Comparison of ENCODE assay signal across 31 cellular contexts in the genomic region with DNA sequence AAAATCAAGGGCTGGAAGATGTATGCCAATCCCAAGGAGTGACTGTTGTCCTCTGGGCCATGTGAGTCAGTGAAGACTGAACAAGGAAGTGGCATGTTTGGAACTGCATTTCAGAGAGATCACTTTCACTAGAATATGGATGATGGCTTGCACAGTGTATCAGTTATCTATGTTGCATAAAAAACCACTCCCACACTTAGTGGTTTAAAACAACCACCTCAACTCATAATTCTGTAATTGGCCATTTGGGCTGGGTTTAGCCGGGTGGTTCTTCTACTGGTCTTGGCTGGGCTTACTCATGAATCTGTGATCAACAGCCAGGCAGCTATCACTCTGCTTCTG. TPM values are rescaled to one million over a fixed set of nuclear protein-coding genes. Genes with fewer than 3 reads are reported as not detected.
A peak's percentile ranks its signal among the peaks of the same experiment; 100 is the strongest.
DNase-seq lines count a peak whose midpoint lies in the region; ATAC-seq and TF ChIP-seq lines count a peak whose summit lies in the region.
"Had no signal": no experiment of that assay in that cellular context is flagged by ENCODE, and none has a peak within 500 bp of the region (broad histone marks: within the 10 kb centered on the region; RNA-seq: fewer than 3 reads in every experiment).

No MANE protein-coding gene starts in this region.

- H3K36me3 Mint-ChIP-seq in MCF 10A (ENCODE audit: insufficient read depth, unreplicated experiment), result no peaks in the 10 kb centered on the region
- no peaks in the 10 kb centered on the region for H3K36me3 Mint-ChIP-seq in activated CD4-positive, alpha-beta T cell treated with anti-CD3 and anti-CD28 coated beads, Interleukin-2, amount 10 ng/mL, durations not matched to agents 24 days and 14 days (ENCODE audit: low read depth)
- H3K36me3 Mint-ChIP-seq: activated naive CD8-positive, alpha-beta T cell treated with anti-CD3 and anti-CD28 coated beads for 36 hours; natural killer cell had no signal

- no peak overlapping the region for H2AFZ ChIP-seq in PC-9
- H2AFZ ChIP-seq in smooth muscle cell (ENCODE audit: low read depth), result no peak overlapping the region

- H3K27me3 ChIP-seq in breast epithelium (no peaks in the 10 kb centered on the region), PC-9 (ENCODE audit: insufficient read depth, low read depth) (no peaks in the 10 kb centered on the region), esophagus squamous epithelium (no peaks in the 10 kb centered on the region), smooth muscle cell (ENCODE audit: low read depth) (no peaks in the 10 kb centered on the region), testis (no peaks in the 10 kb centered on the region)
- H3K27me3 ChIP-seq: ascending aorta, thyroid gland had no signal

- CTCF ChIA-PET in MCF 10A (lab: Yijun Ruan, JAX) (interaction anchor here (0.6 to 10.2 kb wide), 7 partner anchors 15 to 729 kb away, joined by 3 to 298 read pairs (median 5); a partner anchor contains a TSS), PC-9 (lab: Charles Lee) (no interaction called here)

- no peak overlapping the region for H3K27ac Mint-ChIP-seq in MCF 10A (ENCODE audit: low read depth, unreplicated experiment)
- no peak overlapping the region for H3K27ac Mint-ChIP-seq in activated CD4-positive, alpha-beta T cell treated with anti-CD3 and anti-CD28 coated beads, Interleukin-2, amount 10 ng/mL, durations not matched to agents 24 days and 14 days
- H3K27ac Mint-ChIP-seq: activated CD8-positive, alpha-beta T cell treated with anti-CD3 and anti-CD28 coated beads for 36 hours; activated naive CD8-positive, alpha-beta T cell treated with anti-CD3 and anti-CD28 coated beads for 36 hours; activated T-helper 17 cell treated with anti-CD3 and anti-CD28 coated beads, Interleukin-2, amount 50 U/mL, for 72 hours; CD4-positive, CD25-positive, alpha-beta regulatory T cell; endodermal cell; IgD-negative memory B cell; natural killer cell; stimulated activated naive CD8-positive, alpha-beta T cell treated with anti-CD3 and anti-CD28 coated beads, Interleukin-15, amount 100 ng/mL, for 72 hours had no signal

- H3K4me3 ChIP-seq in breast epithelium (no peak overlapping the region), PC-9 (no peak overlapping the region), esophagus squamous epithelium (no peak overlapping the region), smooth muscle cell (no peak overlapping the region), testis (no peak overlapping the region)
- H3K4me3 ChIP-seq: ascending aorta, GM12878, left ventricle myocardium inferior, skin epidermis, thyroid gland had no signal

- H3K27ac ChIP-seq in breast epithelium, result no peak overlapping the region
- H3K27ac ChIP-seq in PC-9, result peak overlapping the region; percentile 32; the same call in 1 of the 2 replicates
- H3K27ac ChIP-seq in esophagus squamous epithelium, result peak overlapping the region; percentile 13 to 87 (median 78)
- H3K27ac ChIP-seq in smooth muscle cell (ENCODE audit: low read depth), result peak overlapping the region; percentile 95
- H3K27ac ChIP-seq in testis, result no peak overlapping the region
- H3K27ac ChIP-seq: ascending aorta, left ventricle myocardium inferior, skin epidermis, thyroid gland had no signal

- no peaks in the 10 kb centered on the region for H3K36me3 ChIP-seq in breast epithelium
- no peaks in the 10 kb centered on the region for H3K36me3 ChIP-seq in PC-9 (ENCODE audit: low read depth)
- H3K36me3 ChIP-seq in esophagus squamous epithelium, result no peaks in the 10 kb centered on the region
- H3K36me3 ChIP-seq in smooth muscle cell (ENCODE audit: low read depth), result no peaks in the 10 kb centered on the region
- no peaks in the 10 kb centered on the region for H3K36me3 ChIP-seq in testis (ENCODE audit: low read depth, missing control alignments)
- H3K36me3 ChIP-seq: ascending aorta, left ventricle myocardium inferior, thyroid gland had no signal

- no peaks in the 10 kb centered on the region for H3K9me2 ChIP-seq in PC-9 (ENCODE audit: insufficient read depth)

- TF ChIP-seq POLR2A in breast epithelium (IDR thresholded peaks at IDR 0.05) (no peak), esophagus squamous epithelium (IDR thresholded peaks at IDR 0.05) (no peak), testis (IDR thresholded peaks at IDR 0.05) (no peak)

- H3K4me1 ChIP-seq in breast epithelium, result no peaks in the 10 kb centered on the region
- H3K4me1 ChIP-seq in PC-9 (replicated peaks; ENCODE audit: insufficient read depth), result peaks cover 51% of the 10 kb centered on the region
- H3K4me1 ChIP-seq in esophagus squamous epithelium, result peaks cover 33 to 78% (median 44%) of the 10 kb centered on the region in 3 donors
- H3K4me1 ChIP-seq in smooth muscle cell (ENCODE audit: low read depth), result peaks cover 24% of the 10 kb centered on the region
- H3K4me1 ChIP-seq in testis, result peaks cover 6% of the 10 kb centered on the region
- H3K4me1 ChIP-seq: ascending aorta had no signal

- H3K27me3 Mint-ChIP-seq in MCF 10A (ENCODE audit: insufficient read depth, unreplicated experiment), result no peaks in the 10 kb centered on the region
- H3K27me3 Mint-ChIP-seq in activated CD4-positive, alpha-beta T cell treated with anti-CD3 and anti-CD28 coated beads, Interleukin-2, amount 10 ng/mL, durations not matched to agents 24 days and 14 days, result no peaks in the 10 kb centered on the region
- H3K27me3 Mint-ChIP-seq: IgD-negative memory B cell; stimulated activated naive CD8-positive, alpha-beta T cell treated with anti-CD3 and anti-CD28 coated beads, Interleukin-15, amount 100 ng/mL, for 72 hours had no signal

- intact Hi-C loops in MCF 10A (cut with micrococcal nuclease), result loop anchor here (1.0 to 10.0 kb wide), 2 partner anchors 171 to 707 kb away; no protein-coding TSS in a partner anchor
- intact Hi-C loops in breast epithelium (cut with DNase I; ENCODE audit: low total_unique reads), result loop anchor here (10.0 kb wide), 1 partner anchor 167 kb away; no protein-coding TSS in a partner anchor
- intact Hi-C loops in PC-9 (cut with micrococcal nuclease; ENCODE audit: unreplicated experiment), result no loop called here
- intact Hi-C loops in esophagus squamous epithelium (cut with DNase I), result no loop called here
- intact Hi-C loops in activated CD4-positive, alpha-beta T cell treated with anti-CD3 and anti-CD28 coated beads, Interleukin-2, amount 10 ng/mL, durations not matched to agents 24 days and 14 days (cut with micrococcal nuclease), result loop anchor here (10.0 kb wide), 1 partner anchor 707 kb away; no protein-coding TSS in a partner anchor
- intact Hi-C loops in testis (cut with DNase I; ENCODE audit: low total_unique reads), result loop anchor here (5.0 kb wide), 1 partner anchor 169 kb away; no protein-coding TSS in a partner anchor

- H3F3A ChIP-seq in PC-9 (ENCODE audit: insufficient read depth, low read depth) (peaks cover 33% of the 10 kb centered on the region), smooth muscle cell (ENCODE audit: low read depth) (peaks cover 53% of the 10 kb centered on the region)

- POLR2A ChIA-PET in MCF 10A (lab: Yijun Ruan, JAX), result interaction anchor here (0.8 to 1.2 kb wide), 4 partner anchors 15 to 266 kb away, joined by 3 to 5 read pairs (median 4); a partner anchor contains a TSS
- POLR2A ChIA-PET in PC-9 (lab: Charles Lee; ENCODE audit: unreplicated experiment), result no interaction called here

- DNase-seq in MCF 10A (ENCODE audit: unreplicated experiment) (peak; percentile 77), breast epithelium (ENCODE audit: low spot score in 2 of 2) (no peak), PC-9 (peak in 1 of 2 experiments; percentile 70), esophagus squamous epithelium (lab: John Stamatoyannopoulos, UW) (no peak), smooth muscle cell (lab: John Stamatoyannopoulos, UW; ENCODE audit: unreplicated experiment) (no peak), testis (no peak)
- DNase-seq in activated CD4-positive, alpha-beta T cell treated with anti-CD3 and anti-CD28 coated beads, Interleukin-2, amount 10 ng/mL, durations not matched to agents 24 days and 14 days, result no peak
- DNase-seq: activated CD4-positive, CD25-positive, alpha-beta regulatory T cell treated with anti-CD3 and anti-CD28 coated beads, Interleukin-2, amount 50 U/mL, for 72 hours; activated CD8-positive, alpha-beta T cell treated with anti-CD3 and anti-CD28 coated beads for 36 hours; activated naive CD8-positive, alpha-beta T cell treated with anti-CD3 and anti-CD28 coated beads for 36 hours; caudate nucleus; CD4-positive, CD25-positive, alpha-beta regulatory T cell; endodermal cell; hippocampal formation; left ventricle myocardium inferior; midbrain; natural killer cell; NCI-H146; NCI-H510A; stimulated activated CD4-positive, alpha-beta T cell treated with anti-CD3 and anti-CD28 coated beads, Interleukin-1b, Interleukin-23, amount 100 ng/mL, for 48 hours; stimulated activated CD8-positive, alpha-beta memory T cell treated with anti-CD3 and anti-CD28 coated beads, Interleukin-4, amount 100 ng/mL, for 48 hours; stimulated activated naive CD8-positive, alpha-beta T cell treated with anti-CD3 and anti-CD28 coated beads, Interleukin-15, amount 100 ng/mL, for 72 hours; T-helper 1 cell; thyroid gland had no signal

- no peaks in the 10 kb centered on the region for H3K79me2 ChIP-seq in PC-9 (ENCODE audit: low read depth)
- no peaks in the 10 kb centered on the region for H3K79me2 ChIP-seq in smooth muscle cell (ENCODE audit: low read depth)

- H3K4me1 Mint-ChIP-seq in MCF 10A (ENCODE audit: insufficient read depth, unreplicated experiment), result peaks cover 38% of the 10 kb centered on the region
- peaks cover 2% of the 10 kb centered on the region for H3K4me1 Mint-ChIP-seq in activated CD4-positive, alpha-beta T cell treated with anti-CD3 and anti-CD28 coated beads, Interleukin-2, amount 10 ng/mL, durations not matched to agents 24 days and 14 days
- H3K4me1 Mint-ChIP-seq: activated T-helper 17 cell treated with anti-CD3 and anti-CD28 coated beads, Interleukin-2, amount 50 U/mL, for 72 hours; CD4-positive, CD25-positive, alpha-beta regulatory T cell; natural killer cell had no signal

- H3K9me3 Mint-ChIP-seq in MCF 10A (ENCODE audit: unreplicated experiment), result no peaks in the 10 kb centered on the region
- peaks cover 4% of the 10 kb centered on the region for H3K9me3 Mint-ChIP-seq in activated CD4-positive, alpha-beta T cell treated with anti-CD3 and anti-CD28 coated beads, Interleukin-2, amount 10 ng/mL, durations not matched to agents 24 days and 14 days
- H3K9me3 Mint-ChIP-seq: activated CD8-positive, alpha-beta T cell treated with anti-CD3 and anti-CD28 coated beads for 36 hours; activated T-helper 17 cell treated with anti-CD3 and anti-CD28 coated beads, Interleukin-2, amount 50 U/mL, for 72 hours; natural killer cell had no signal

- BruUV-seq in MCF 10A (replicated peaks; lab: Mats Ljungman, UMichigan), result no TSS peak
- BruUV-seq in PC-9 (replicated peaks; lab: Mats Ljungman, UMichigan), result no TSS peak

- peaks cover 0 to 6% of the 10 kb centered on the region in 2 donors for H3K9me3 ChIP-seq in breast epithelium
- H3K9me3 ChIP-seq in PC-9 (ENCODE audit: insufficient read depth, low read depth), result no peaks in the 10 kb centered on the region; the same call in none of the 2 replicates
- no peaks in the 10 kb centered on the region for H3K9me3 ChIP-seq in esophagus squamous epithelium
- H3K9me3 ChIP-seq in smooth muscle cell (replicated peaks; ENCODE audit: low read depth), result no peaks in the 10 kb centered on the region
- H3K9me3 ChIP-seq in testis, result no peaks in the 10 kb centered on the region
- H3K9me3 ChIP-seq: ascending aorta, thyroid gland had no signal

- ATAC-seq in HG02678 (IDR thresholded peaks at IDR 0.05; ENCODE audit: unreplicated experiment), result no peak
- ATAC-seq: activated CD8-positive, alpha-beta T cell treated with anti-CD3 and anti-CD28 coated beads for 36 hours; activated T-helper 17 cell treated with anti-CD3 and anti-CD28 coated beads, Interleukin-2, amount 50 U/mL, for 72 hours; GM12878; natural killer cell; Panc1; stimulated activated naive CD8-positive, alpha-beta T cell treated with anti-CD3 and anti-CD28 coated beads, Interleukin-15, amount 100 ng/mL, for 72 hours had no signal

- no peaks in the 10 kb centered on the region for H4K20me1 ChIP-seq in PC-9 (ENCODE audit: insufficient read depth)
- H4K20me1 ChIP-seq in smooth muscle cell (ENCODE audit: low read depth), result no peaks in the 10 kb centered on the region

- H3K9ac ChIP-seq in smooth muscle cell (ENCODE audit: low read depth), result no peak overlapping the region

- no peak overlapping the region for H3K4me3 Mint-ChIP-seq in MCF 10A (ENCODE audit: unreplicated experiment)
- H3K4me3 Mint-ChIP-seq in activated CD4-positive, alpha-beta T cell treated with anti-CD3 and anti-CD28 coated beads, Interleukin-2, amount 10 ng/mL, durations not matched to agents 24 days and 14 days, result no peak overlapping the region
- H3K4me3 Mint-ChIP-seq: activated CD8-positive, alpha-beta T cell treated with anti-CD3 and anti-CD28 coated beads for 36 hours; activated naive CD8-positive, alpha-beta T cell treated with anti-CD3 and anti-CD28 coated beads for 36 hours; activated T-helper 17 cell treated with anti-CD3 and anti-CD28 coated beads, Interleukin-2, amount 50 U/mL, for 72 hours; CD4-positive, CD25-positive, alpha-beta regulatory T cell; endodermal cell; IgD-negative memory B cell; natural killer cell; stimulated activated naive CD8-positive, alpha-beta T cell treated with anti-CD3 and anti-CD28 coated beads, Interleukin-15, amount 100 ng/mL, for 72 hours had no signal

- TF ChIP-seq CTCF in MCF 10A (IDR thresholded peaks at IDR 0.05; ENCODE audit: unreplicated experiment), result no peak
- TF ChIP-seq CTCF in breast epithelium (IDR thresholded peaks at IDR 0.05), result no peak
- TF ChIP-seq CTCF in PC-9 (conservative IDR thresholded peaks at IDR 0.05), result no peak
- no peak for TF ChIP-seq CTCF in esophagus squamous epithelium (IDR thresholded peaks at IDR 0.05)
- TF ChIP-seq CTCF in smooth muscle cell (IDR thresholded peaks at IDR 0.05; ENCODE audit: borderline replicate concordance, insufficient read depth, poor library complexity, severe bottlenecking), result no peak
- TF ChIP-seq CTCF in testis (IDR thresholded peaks at IDR 0.05), result no peak

- WGBS in esophagus squamous epithelium, 2 donors, result 38 to 71% methylated on average over 1 of the region's 1 CpG
- WGBS in smooth muscle cell (ENCODE audit: low lambda C conversion rate), result 71% methylated on average over 1 of the region's 1 CpG
- WGBS in testis, 2 donors, result 100% methylated on average over 1 of the region's 1 CpG

- H3K4me2 ChIP-seq in PC-9 (0 out of 2 replicates have a peak overlapping the region, but pooled peaks have one; percentile 16), smooth muscle cell (no peak overlapping the region)

RNA-seq across cellular contexts. Expression of a gene that starts 15.4 kb away (rescaled TPM):
- total RNA-seq in MCF 10A (2022) (0.32 and 0.51 TPM in 2 replicates), breast epithelium (1 to 10 TPM in 1 of 3 donors, not detected in 2; 5.9 TPM), PC-9 (2021) (not detected in 2 replicates), esophagus squamous epithelium (10 to 100 TPM in 1 of 4 donors, 1 to 10 TPM in 3; 4.0 to 12.2 (median 5.7) TPM), smooth muscle cell (17.5 and 28.2 TPM in 2 replicates), testis (1 to 10 TPM; 3.3 to 3.4 TPM)
- polyA plus RNA-seq in smooth muscle cell (29.3 and 39.6 TPM in 2 replicates), testis (ENCODE audit: insufficient read depth, low read depth, low replicate concordance) (4.9 TPM)
- total RNA-seq in activated CD4-positive, alpha-beta T cell treated with anti-CD3 and anti-CD28 coated beads, Interleukin-2, amount 10 ng/mL, durations not matched to agents 24 days and 14 days, result not detected in 2 replicates
- total RNA-seq: activated CD8-positive, alpha-beta T cell treated with anti-CD3 and anti-CD28 coated beads for 36 hours; activated naive CD8-positive, alpha-beta T cell treated with anti-CD3 and anti-CD28 coated beads for 36 hours; activated T-helper 17 cell treated with anti-CD3 and anti-CD28 coated beads, Interleukin-2, amount 50 U/mL, for 72 hours; ascending aorta; CD4-positive, CD25-positive, alpha-beta regulatory T cell; left ventricle myocardium inferior; natural killer cell had no signal
- polyA plus RNA-seq: CD4-positive, CD25-positive, alpha-beta regulatory T cell; GM12878; IgD-negative memory B cell had no signal

Comparison
In these comparisons a context has a peak if more than half of its experiments do, and no peak if none do; other contexts are left out.
1. H3K27ac ChIP-seq: peak in PC-9 (single experiment), esophagus squamous epithelium (4 of 4) and smooth muscle cell (single experiment); none in breast epithelium (0 of 2) and testis (0 of 2).
2. intact Hi-C loops: an anchor here in MCF 10A (1.0 to 10.0 kb wide), breast epithelium (10.0 kb wide), activated CD4-positive, alpha-beta T cell treated with anti-CD3 and anti-CD28 coated beads, Interleukin-2, amount 10 ng/mL, durations not matched to agents 24 days and 14 days (10.0 kb wide) and testis (5.0 kb wide); none called in PC-9 and esophagus squamous epithelium.